28 cellular contexts compared by ENCODE assay signal in the genomic region with DNA sequence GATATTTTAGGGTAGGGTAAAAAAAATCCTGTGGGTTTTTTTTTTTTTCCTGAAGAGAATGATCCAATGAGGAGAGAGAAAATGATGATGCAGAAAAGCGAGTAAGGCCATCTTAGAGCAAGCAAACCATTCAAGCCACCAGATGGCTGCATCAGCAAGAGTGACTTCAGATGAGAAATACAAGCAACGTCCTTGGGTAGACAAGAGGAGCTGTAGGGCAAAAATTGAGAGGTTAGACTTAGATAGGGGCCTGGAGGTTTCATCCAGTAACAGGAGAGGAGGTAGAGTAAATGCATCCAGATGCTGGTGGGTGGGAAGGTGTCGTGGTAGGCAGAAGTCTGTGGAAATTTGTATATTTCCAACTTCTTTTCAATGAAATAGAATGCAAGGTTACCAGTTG. TPM values are rescaled to one million over a fixed set of nuclear protein-coding genes. Genes with fewer than 3 reads are reported as not detected.
DNase-seq lines count a peak whose midpoint lies in the region; ATAC-seq, FAIRE-seq and TF ChIP-seq lines count a peak whose summit lies in the region.
"Had no signal": no experiment of that assay in that cellular context is flagged by ENCODE, and none has a peak within 500 bp of the region (broad histone marks: within the 10 kb centered on the region; RNA-seq: fewer than 3 reads in every experiment).

No MANE protein-coding gene starts in this region.

- no peaks in the 10 kb centered on the region for H3K36me3 Mint-ChIP-seq in activated naive CD8-positive, alpha-beta T cell treated with anti-CD3 and anti-CD28 coated beads, Interleukin-2, amount 50 U/mL, for 24 hours (ENCODE audit: low read depth)
- no peaks in the 10 kb centered on the region for H3K36me3 Mint-ChIP-seq in activated naive CD8-positive, alpha-beta T cell treated with anti-CD3 and anti-CD28 coated beads for 36 hours

- H3K27ac ChIP-seq in GM12878 (ENCODE audit: control insufficient read depth, insufficient read depth): no peak overlapping the region
- H3K27ac ChIP-seq in Karpas-422 (ENCODE audit: low read length): no peak overlapping the region
- H3K27ac ChIP-seq: 22Rv1, BLaER1, SK-N-MC had no signal

- intact Hi-C loops in GM12878 (cut with micrococcal nuclease; ENCODE audit: unreplicated experiment): no loop called here

- H3K36me3 ChIP-seq in GM12878 (ENCODE audit: control insufficient read depth in 2 of 2, insufficient read depth in 2 of 2, low read length in 1 of 2) (no peaks in the 10 kb centered on the region), Karpas-422 (ENCODE audit: insufficient read depth, low read length) (no peaks in the 10 kb centered on the region)
- H3K36me3 ChIP-seq: BLaER1 had no signal

- H3K4me3 ChIP-seq in GM12878: no peak overlapping the region
- no peak overlapping the region for H3K4me3 ChIP-seq in Karpas-422 (ENCODE audit: low read length)
- H3K4me3 ChIP-seq: BLaER1, SK-N-MC had no signal

- no peak overlapping the region for H3K4me2 ChIP-seq in GM12878 (ENCODE audit: control insufficient read depth, insufficient read depth)
- H3K4me2 ChIP-seq in Karpas-422 (ENCODE audit: low read depth, low read length, poor library complexity, severe bottlenecking): no peak overlapping the region
- H3K4me2 ChIP-seq: BLaER1 had no signal

- no peak overlapping the region for H3K9ac ChIP-seq in GM12878 (ENCODE audit: control insufficient read depth, insufficient read depth, low read length)
- no peak overlapping the region for H3K9ac ChIP-seq in Karpas-422 (ENCODE audit: low read length)
- H3K9ac ChIP-seq: BLaER1 had no signal

- POLR2A ChIA-PET in GM12878 (lab: Charles Lee): no interaction called here

- peak; percentile 38; the same call in 1 of the 2 replicates for TF ChIP-seq RAD21 in GM12878 (IDR thresholded peaks at IDR 0.05; ENCODE audit: insufficient read depth, low read depth, low read length)

- H3K4me1 Mint-ChIP-seq in activated naive CD8-positive, alpha-beta T cell treated with anti-CD3 and anti-CD28 coated beads, Interleukin-2, amount 50 U/mL, for 24 hours: no peaks in the 10 kb centered on the region
- H3K4me1 Mint-ChIP-seq in activated naive CD8-positive, alpha-beta T cell treated with anti-CD3 and anti-CD28 coated beads for 36 hours: no peaks in the 10 kb centered on the region

- H3K4me3 Mint-ChIP-seq in activated naive CD8-positive, alpha-beta T cell treated with anti-CD3 and anti-CD28 coated beads, Interleukin-2, amount 50 U/mL, for 24 hours: no peak overlapping the region
- H3K4me3 Mint-ChIP-seq in activated naive CD8-positive, alpha-beta T cell treated with anti-CD3 and anti-CD28 coated beads for 36 hours: no peak overlapping the region
- H3K4me3 Mint-ChIP-seq: CD4-positive, alpha-beta T cell had no signal

- H3K27me3 Mint-ChIP-seq in activated naive CD8-positive, alpha-beta T cell treated with anti-CD3 and anti-CD28 coated beads, Interleukin-2, amount 50 U/mL, for 24 hours: no peaks in the 10 kb centered on the region
- H3K27me3 Mint-ChIP-seq in activated naive CD8-positive, alpha-beta T cell treated with anti-CD3 and anti-CD28 coated beads for 36 hours: no peaks in the 10 kb centered on the region
- H3K27me3 Mint-ChIP-seq: CD4-positive, alpha-beta T cell had no signal

- SMC1A ChIA-PET in GM12878 (lab: Charles Lee; ENCODE audit: uncharacterized antibody, unreplicated experiment): interaction anchor here (0.6 to 1.3 kb wide), 6 partner anchors 17 to 236 kb away, joined by 3 to 4 read pairs (median 4); no protein-coding TSS in a partner anchor

- no peak for FAIRE-seq in GM12878 (lab: Jason Lieb, UNC)
- FAIRE-seq: GM19239 had no signal

- DNase-seq in DMS53 (lab: John Stamatoyannopoulos, UW): peak; percentile 11
- DNase-seq in DMS53 treated with DMSO at 0.1 percent for 48 hours (lab: John Stamatoyannopoulos, UW; ENCODE audit: unreplicated experiment): no peak
- DNase-seq in activated naive CD8-positive, alpha-beta T cell treated with anti-CD3 and anti-CD28 coated beads, Interleukin-2, amount 50 U/mL, for 24 hours: no peak
- no peak for DNase-seq in activated naive CD8-positive, alpha-beta T cell treated with anti-CD3 and anti-CD28 coated beads for 36 hours
- DNase-seq in GM12878 (ENCODE audit: low read depth, low spot score): no peak
- no peak for DNase-seq in Karpas-422
- DNase-seq: ACHN; CD4-positive, alpha-beta T cell; COR-L47; GOT3; HCEC 1CT; KG1; NCI-H1105 treated with DMSO at 0.1 percent for 48 hours; NCI-H2029 treated with DMSO at 0.1 percent for 48 hours; NCI-H2171; NCI-H524 treated with DMSO at 0.1 percent for 48 hours; PC-3; Right ventricle myocardium superior; SW 1271 had no signal

- no peaks in the 10 kb centered on the region for H4K20me1 ChIP-seq in GM12878 (ENCODE audit: control insufficient read depth, insufficient read depth)
- H4K20me1 ChIP-seq in Karpas-422 (ENCODE audit: insufficient read depth, low read depth, low read length): no peaks in the 10 kb centered on the region
- H4K20me1 ChIP-seq: BLaER1 had no signal

- no peak overlapping the region for H3K27ac Mint-ChIP-seq in activated naive CD8-positive, alpha-beta T cell treated with anti-CD3 and anti-CD28 coated beads, Interleukin-2, amount 50 U/mL, for 24 hours
- no peak overlapping the region for H3K27ac Mint-ChIP-seq in activated naive CD8-positive, alpha-beta T cell treated with anti-CD3 and anti-CD28 coated beads for 36 hours
- H3K27ac Mint-ChIP-seq: CD4-positive, alpha-beta T cell had no signal

- in situ Hi-C loops in GM12878 (cut with MboI): no loop called here

- H3K9me2 ChIP-seq in Karpas-422 (replicated peaks; ENCODE audit: insufficient read depth, low read length): no peaks in the 10 kb centered on the region

- peak; percentile 24 for ATAC-seq in activated naive CD8-positive, alpha-beta T cell treated with anti-CD3 and anti-CD28 coated beads, Interleukin-2, amount 50 U/mL, for 24 hours
- peak; percentile 39 for ATAC-seq in GM12878
- no peak for ATAC-seq in HG02798 (IDR thresholded peaks at IDR 0.05; ENCODE audit: poor library complexity, unreplicated experiment)
- no peak for ATAC-seq in HG03045 (IDR thresholded peaks at IDR 0.05; ENCODE audit: unreplicated experiment)
- ATAC-seq: PC-3 had no signal

- H2AFZ ChIP-seq in GM12878 (ENCODE audit: control insufficient read depth, low read depth, low read length) (no peak overlapping the region; the same call in 1 of the 2 replicates), Karpas-422 (ENCODE audit: low read length) (no peak overlapping the region)

- H3K27me3 ChIP-seq in GM12878 (replicated peaks in 1 of 2; ENCODE audit: control insufficient read depth in 2 of 2, insufficient read depth in 2 of 2, low read length in 1 of 2) (no peaks in the 10 kb centered on the region), Karpas-422 (ENCODE audit: low read length) (no peaks in the 10 kb centered on the region)
- H3K27me3 ChIP-seq: BLaER1 had no signal

- RAD21 ChIA-PET in GM12878 (lab: Charles Lee; ENCODE audit: unreplicated experiment): interaction anchor here (0.6 to 0.8 kb wide), 2 partner anchors 13 to 18 kb away, joined by 3 read pairs; no protein-coding TSS in a partner anchor

- H3K4me1 ChIP-seq in GM12878 (ENCODE audit: control insufficient read depth, insufficient read depth, low read length): peaks cover 9% of the 10 kb centered on the region
- H3K4me1 ChIP-seq in Karpas-422 (ENCODE audit: low read length): no peaks in the 10 kb centered on the region
- H3K4me1 ChIP-seq: BLaER1 had no signal

- TF ChIP-seq EP300 in GM12878 (IDR thresholded peaks at IDR 0.05; ENCODE audit: borderline replicate concordance in 1 of 2, control insufficient read depth in 1 of 2, low read depth in 2 of 2, low read length in 2 of 2): no peak

- H3K9me3 Mint-ChIP-seq in activated naive CD8-positive, alpha-beta T cell treated with anti-CD3 and anti-CD28 coated beads, Interleukin-2, amount 50 U/mL, for 24 hours: no peaks in the 10 kb centered on the region
- peaks cover 1% of the 10 kb centered on the region for H3K9me3 Mint-ChIP-seq in activated naive CD8-positive, alpha-beta T cell treated with anti-CD3 and anti-CD28 coated beads for 36 hours
- H3K9me3 Mint-ChIP-seq: CD4-positive, alpha-beta T cell had no signal

- TF ChIP-seq POLR2A in GM12878 (IDR thresholded peaks at IDR 0.05; ENCODE audit: low read depth, low read length): no peak

- CTCF ChIA-PET in GM12878 (lab: Yijun Ruan, JAX): interaction anchor here (0.6 kb wide), 1 partner anchor 336 kb away, joined by 3 read pairs; no protein-coding TSS in a partner anchor

- 0% methylated on average over 3 of the region's 3 CpGs for WGBS in GM12878 (ENCODE audit: insufficient coverage, insufficient replicate concordance, low lambda C conversion rate, missing lambda C conversion rate)

- no peaks in the 10 kb centered on the region; the same call in 2 of the 3 replicates for H3K9me3 ChIP-seq in GM12878 (replicated peaks; ENCODE audit: control insufficient read depth, insufficient read depth, low read length)
- H3K9me3 ChIP-seq in Karpas-422 (ENCODE audit: low read length): no peaks in the 10 kb centered on the region
- H3K9me3 ChIP-seq: BLaER1 had no signal

- BruUV-seq in GM12878 (replicated peaks; lab: Mats Ljungman, UMichigan): no TSS peak

- H3K79me2 ChIP-seq in GM12878 (ENCODE audit: control insufficient read depth, insufficient read depth, low read length) (no peaks in the 10 kb centered on the region), Karpas-422 (ENCODE audit: low read length) (no peaks in the 10 kb centered on the region)

- peak in 1 of 3 experiments; percentile 30; a peak in 2 of 6 replicates for TF ChIP-seq CTCF in GM12878 (IDR thresholded peaks at IDR 0.05 in 2 of 3, conservative IDR thresholded peaks at IDR 0.05 in 1 of 3; ENCODE audit: control insufficient read depth in 2 of 3, extremely low read depth in 1 of 3, insufficient read depth in 1 of 3, low read depth in 3 of 3, low read length in 3 of 3)

RNA-seq across cellular contexts. Expression of a gene that starts 14.6 kb away (rescaled TPM):
- total RNA-seq in activated naive CD8-positive, alpha-beta T cell treated with anti-CD3 and anti-CD28 coated beads for 36 hours: not detected
- total RNA-seq in GM12878 (2013; cell fraction: nucleolus; rRNA removed): not detected in 2 replicates
- total RNA-seq in GM12878 (2014; rRNA removed) (not detected in 2 replicates), GM12878 (2014; rRNA removed; fragmentation: Illumina TruSeq; extraction: Trizol) (not detected in 2 replicates), GM12878 (2021) (not detected in 2 replicates)
- polyA plus RNA-seq in GM12878 (2011; ENCODE audit: low read depth): not detected
- polyA plus RNA-seq in GM12878 (2011; rRNA removed) (not detected in 2 replicates), GM12878 (2014; fragmentation: Illumina TruSeq; extraction: Trizol) (not detected in 2 replicates), GM12878 (2014; fragmentation: Nextera tagmentation; extraction: Ambion mirVana) (not detected), GM12878 (2014; rRNA removed) (not detected in 2 replicates), GM12878 (2016; fragmentation: Nextera tagmentation; extraction: Ambion mirVana) (not detected)
- not detected in 2 replicates for polyA plus RNA-seq in GM12878 (2011; cell fraction: cytosol; rRNA removed)
- polyA plus RNA-seq in GM12878 (2011; cell fraction: nucleus; rRNA removed): not detected in 2 replicates
- polyA plus RNA-seq in GM12878 (2012): not detected in 2 replicates
- not detected in 2 replicates for polyA minus RNA-seq in GM12878 (2011; rRNA and poly(A)+ RNA removed)
- polyA minus RNA-seq in GM12878 (2011; cell fraction: cytosol; rRNA and poly(A)+ RNA removed): not detected in 2 replicates
- not detected in 2 replicates for polyA minus RNA-seq in GM12878 (2011; cell fraction: nucleus; rRNA and poly(A)+ RNA removed)
- not detected in 2 replicates for total RNA-seq in Karpas-422 (2014; rRNA removed; shearing (Covaris generic); ENCODE audit: low replicate concordance)
- total RNA-seq: CD4-positive, alpha-beta T cell; G401; HT1080; PC-3; Right ventricle myocardium superior; RPMI7951 had no signal

Comparison
In these comparisons a context has a peak if more than half of its experiments do, and no peak if none do; other contexts are left out.
1. ATAC-seq: peak in activated naive CD8-positive, alpha-beta T cell treated with anti-CD3 and anti-CD28 coated beads, Interleukin-2, amount 50 U/mL, for 24 hours (single experiment) and GM12878 (single experiment); none in HG02798 (single experiment) and HG03045 (single experiment).